2 cellular contexts compared by ENCODE assay signal in genomic region chr10:95835911-95836310, GRCh38.
A peak's percentile ranks its signal among the peaks of the same experiment; 100 is the strongest.
TF ChIP-seq lines count a peak whose summit lies in the region.

No MANE protein-coding gene starts in this region.

TF ChIP-seq in HepG2, 621 proteins besides CTCF, POLR2A, EP300 and RAD21:
- no peak for TF ChIP-seq ZBTB21 (CRISPR knock-in tag; IDR thresholded peaks at IDR 0.05)
- TF ChIP-seq KAT7 (CRISPR knock-in tag; IDR thresholded peaks at IDR 0.05; ENCODE audit: borderline replicate concordance): no peak
- no peak for TF ChIP-seq HES4 (CRISPR knock-in tag; IDR thresholded peaks at IDR 0.05; ENCODE audit: borderline replicate concordance)
- TF ChIP-seq BRD4 (CRISPR knock-in tag; IDR thresholded peaks at IDR 0.05): no peak
- TF ChIP-seq ARNT2 (CRISPR knock-in tag; IDR thresholded peaks at IDR 0.05; ENCODE audit: low read depth): no peak
- TF ChIP-seq FOSL2 (CRISPR knock-in tag; IDR thresholded peaks at IDR 0.05): no peak
- TF ChIP-seq MTF2 (CRISPR knock-in tag; IDR thresholded peaks at IDR 0.05; ENCODE audit: borderline replicate concordance): no peak
- no peak for TF ChIP-seq PHF8 (CRISPR knock-in tag; IDR thresholded peaks at IDR 0.05)
- TF ChIP-seq CHD2 (IDR thresholded peaks at IDR 0.05; ENCODE audit: low read depth, low read length): no peak
- TF ChIP-seq ZNF761 (CRISPR knock-in tag; conservative IDR thresholded peaks at IDR 0.05): no peak
- no peak for TF ChIP-seq POGZ (CRISPR knock-in tag; IDR thresholded peaks at IDR 0.05)
- TF ChIP-seq, protein P1, sequence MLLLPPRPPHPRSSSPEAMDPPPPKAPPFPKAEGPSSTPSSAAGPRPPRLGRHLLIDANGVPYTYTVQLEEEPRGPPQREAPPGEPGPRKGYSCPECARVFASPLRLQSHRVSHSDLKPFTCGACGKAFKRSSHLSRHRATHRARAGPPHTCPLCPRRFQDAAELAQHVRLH (CRISPR knock-in tag; IDR thresholded peaks at IDR 0.05; ENCODE audit: borderline replicate concordance, low read depth): no peak
- TF ChIP-seq PRPF4 (IDR thresholded peaks at IDR 0.05; ENCODE audit: low read depth, low read length, poor library complexity, severe bottlenecking): no peak
- TF ChIP-seq ZNF431 (CRISPR knock-in tag; IDR thresholded peaks at IDR 0.05; ENCODE audit: borderline replicate concordance, low read depth): no peak
- no peak for TF ChIP-seq MLXIP (CRISPR knock-in tag; IDR thresholded peaks at IDR 0.05; ENCODE audit: borderline replicate concordance)
- no peak for TF ChIP-seq ZC3H13 (CRISPR knock-in tag; IDR thresholded peaks at IDR 0.05)
- no peak for TF ChIP-seq JUND (CRISPR knock-in tag; IDR thresholded peaks at IDR 0.05)
- no peak for TF ChIP-seq ATRX (CRISPR knock-in tag; IDR thresholded peaks at IDR 0.05; ENCODE audit: borderline replicate concordance)
TF ChIP-seq in HepG2: peak in this region for 0.

TF ChIP-seq in GM12878, 131 proteins besides CTCF, POLR2A, EP300 and RAD21:
- TF ChIP-seq ZNF217 (IDR thresholded peaks at IDR 0.05): 0 out of 2 replicates have a peak, but pooled peaks have one; percentile 60
- TF ChIP-seq, protein P2, sequence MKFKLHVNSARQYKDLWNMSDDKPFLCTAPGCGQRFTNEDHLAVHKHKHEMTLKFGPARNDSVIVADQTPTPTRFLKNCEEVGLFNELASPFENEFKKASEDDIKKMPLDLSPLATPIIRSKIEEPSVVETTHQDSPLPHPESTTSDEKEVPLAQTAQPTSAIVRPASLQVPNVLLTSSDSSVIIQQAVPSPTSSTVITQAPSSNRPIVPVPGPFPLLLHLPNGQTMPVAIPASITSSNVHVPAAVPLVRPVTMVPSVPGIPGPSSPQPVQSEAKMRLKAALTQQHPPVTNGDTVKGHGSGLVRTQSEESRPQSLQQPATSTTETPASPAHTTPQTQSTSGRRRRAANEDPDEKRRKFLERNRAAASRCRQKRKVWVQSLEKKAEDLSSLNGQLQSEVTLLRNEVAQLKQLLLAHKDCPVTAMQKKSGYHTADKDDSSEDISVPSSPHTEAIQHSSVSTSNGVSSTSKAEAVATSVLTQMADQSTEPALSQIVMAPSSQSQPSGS (IDR thresholded peaks at IDR 0.05; ENCODE audit: low read length): no peak; the same call in 1 of the 2 replicates
- peak; percentile 66; the same call in 1 of the 2 replicates for TF ChIP-seq SMARCA5 (IDR thresholded peaks at IDR 0.05)
- peak; percentile 20; the same call in 1 of the 2 replicates for TF ChIP-seq MTA2 (IDR thresholded peaks at IDR 0.05; ENCODE audit: low read depth)
- peak; percentile 11 for TF ChIP-seq MEF2B (IDR thresholded peaks at IDR 0.05; ENCODE audit: partially characterized antibody, poor library complexity, severe bottlenecking)
